Comparison of ENCODE assay signal across 15 cellular contexts in genomic region chr14:68908201-68908600, GRCh38.
"Had no signal": no experiment of that assay in that cellular context is flagged by ENCODE, and none has a peak within 500 bp of the region (broad histone marks: within the 10 kb centered on the region; RNA-seq: fewer than 3 reads in every experiment).

No MANE protein-coding gene starts in this region.

- H3K27ac Mint-ChIP-seq: activated T-helper 1 cell treated with anti-CD3 and anti-CD28 coated beads, Interleukin-12 subunit alpha, Interleukin-12 subunit beta, Interleukin-2, Interleukin-4 antibody, amounts not matched to agents 30 ng/mL and 10 ng/mL and 1 ng/mL, durations not matched to agents 14 hours and 24 hours and 36 hours; naive B cell; stimulated activated naive B cell treated with anti-CD40 and anti-IgM and Interleukin-4, amounts not matched to agents 10 μg/mL and 1 μg/mL and 100 μg/mL, for 72 hours had no signal

- H3K4me3 Mint-ChIP-seq: activated T-helper 1 cell treated with anti-CD3 and anti-CD28 coated beads, Interleukin-12 subunit alpha, Interleukin-12 subunit beta, Interleukin-2, Interleukin-4 antibody, amounts not matched to agents 30 ng/mL and 10 ng/mL and 1 ng/mL, durations not matched to agents 14 hours and 24 hours and 36 hours; stimulated activated naive B cell treated with anti-CD40 and anti-IgM and Interleukin-4, amounts not matched to agents 10 μg/mL and 1 μg/mL and 100 μg/mL, for 72 hours; T-cell had no signal

- H3K9me3 ChIP-seq: adrenal gland, right lobe of liver had no signal

- H3K27me3 Mint-ChIP-seq: naive B cell; progenitor cell of endocrine pancreas; stimulated activated naive B cell treated with anti-CD40 and anti-IgM and Interleukin-4, amounts not matched to agents 10 μg/mL and 1 μg/mL and 100 μg/mL, for 72 hours; T-cell had no signal

- H3K4me3 ChIP-seq: adrenal gland, right lobe of liver, SK-N-MC had no signal

- H3K9me3 Mint-ChIP-seq: activated T-helper 1 cell treated with anti-CD3 and anti-CD28 coated beads, Interleukin-12 subunit alpha, Interleukin-12 subunit beta, Interleukin-2, Interleukin-4 antibody, amounts not matched to agents 30 ng/mL and 10 ng/mL and 1 ng/mL, durations not matched to agents 14 hours and 24 hours and 36 hours; naive B cell; T-cell had no signal

- H3K27me3 ChIP-seq: adrenal gland, brain microvascular endothelial cell, right lobe of liver had no signal

- H3K36me3 Mint-ChIP-seq: naive B cell; stimulated activated naive B cell treated with anti-CD40 and anti-IgM and Interleukin-4, amounts not matched to agents 10 μg/mL and 1 μg/mL and 100 μg/mL, for 72 hours had no signal

- ATAC-seq: right lobe of liver; stimulated activated naive B cell treated with anti-CD40 and anti-IgM and Interleukin-4, amounts not matched to agents 10 μg/mL and 1 μg/mL and 100 μg/mL, for 72 hours; T-cell had no signal

- H3K4me1 ChIP-seq: adrenal gland, right lobe of liver had no signal

- H3K27ac ChIP-seq: adrenal gland, brain microvascular endothelial cell, right lobe of liver, SK-N-MC, WERI-Rb-1 had no signal

- DNase-seq: activated CD4-positive, alpha-beta T cell treated with anti-CD3 and anti-CD28 coated beads for 48 hours; activated naive CD4-positive, alpha-beta T cell; adrenal gland; brain microvascular endothelial cell; kidney glomerular epithelial cell; midbrain; naive B cell; right lobe of liver; stimulated activated CD4-positive, alpha-beta T cell treated with anti-CD3 and anti-CD28 coated beads, Interleukin-2, amount 100 ng/mL, for 24 hours; stimulated activated naive B cell treated with anti-CD40 and anti-IgM and Interleukin-4, amounts not matched to agents 10 μg/mL and 1 μg/mL and 100 μg/mL, for 72 hours; T-cell; WERI-Rb-1 had no signal
